1 cellular context compared by ENCODE assay signal in genomic region chr2:69559696-69560482, GRCh38.
TF ChIP-seq lines count a peak whose summit lies in the region.

No MANE protein-coding gene starts in this region.

TF ChIP-seq in K562, 482 proteins besides CTCF, POLR2A, EP300 and RAD21 (continued from another document and continues in another):
- TF ChIP-seq PML (IDR thresholded peaks at IDR 0.05; ENCODE audit: low read length) (no peak), MLLT1 (IDR thresholded peaks at IDR 0.05) (no peak), HDAC8 (tag; IDR thresholded peaks at IDR 0.05) (no peak), FUS (optimal IDR thresholded peaks at IDR 0.05; ENCODE audit: low read depth, low read length) (no peak), NCOR1 (IDR thresholded peaks at IDR 0.05) (no peak), MTA1 (IDR thresholded peaks at IDR 0.05; ENCODE audit: borderline replicate concordance) (no peak), RUNX1 (IDR thresholded peaks at IDR 0.05; ENCODE audit: low read depth) (no peak), MYBL2 (IDR thresholded peaks at IDR 0.05; ENCODE audit: low read depth) (no peak), MYBL2 (CRISPR knock-in tag; IDR thresholded peaks at IDR 0.05; ENCODE audit: borderline replicate concordance) (no peak), FOSL1 (tag; conservative IDR thresholded peaks at IDR 0.05) (no peak), XRCC5 (IDR thresholded peaks at IDR 0.05; ENCODE audit: low read depth, low read length) (no peak), KAT7 (CRISPR knock-in tag; IDR thresholded peaks at IDR 0.05; ENCODE audit: borderline replicate concordance) (no peak), CTBP1 (IDR thresholded peaks at IDR 0.05; ENCODE audit: borderline replicate concordance) (0 out of 2 replicates have a peak, but pooled peaks have one; percentile 20), ATF7 (IDR thresholded peaks at IDR 0.05) (peak; percentile 39; the same call in 1 of the 2 replicates), RBM17 (IDR thresholded peaks at IDR 0.05; ENCODE audit: borderline replicate concordance, low read depth, low read length) (no peak), SMARCB1 (IDR thresholded peaks at IDR 0.05; ENCODE audit: insufficient read length, low read depth) (no peak), HSF4 (CRISPR knock-in tag; IDR thresholded peaks at IDR 0.05; ENCODE audit: borderline replicate concordance) (no peak), GMEB1 (CRISPR knock-in tag; IDR thresholded peaks at IDR 0.05) (no peak), POLR2H (tag; IDR thresholded peaks at IDR 0.05; ENCODE audit: low read depth) (no peak), ZNF253 (CRISPR knock-in tag; conservative IDR thresholded peaks at IDR 0.05) (no peak), CEBPG (CRISPR knock-in tag; IDR thresholded peaks at IDR 0.05) (no peak), CEBPG (tag; conservative IDR thresholded peaks at IDR 0.05 in 1 of 2, IDR thresholded peaks at IDR 0.05 in 1 of 2) (peak in 1 of 2 experiments; percentile 52; a peak in 2 of 4 replicates), EGR1 (conservative IDR thresholded peaks at IDR 0.05) (no peak), NFE2 (IDR thresholded peaks at IDR 0.05; ENCODE audit: low read depth) (no peak), TAF15 (IDR thresholded peaks at IDR 0.05; ENCODE audit: low read depth, low read length) (no peak), BRCA1 (IDR thresholded peaks at IDR 0.05) (no peak), BRCA1 (CRISPR knock-in tag; IDR thresholded peaks at IDR 0.05) (no peak), CHD7 (IDR thresholded peaks at IDR 0.05; ENCODE audit: low read depth, low read length) (no peak), ARID2 (IDR thresholded peaks at IDR 0.05) (peak; percentile 80), ETV6 (IDR thresholded peaks at IDR 0.05; ENCODE audit: borderline replicate concordance in 1 of 2, low read depth in 2 of 2, low read length in 1 of 2) (no peak), ETV6 (CRISPR knock-in tag; IDR thresholded peaks at IDR 0.05; ENCODE audit: borderline replicate concordance) (no peak), ZNF121 (CRISPR knock-in tag; conservative IDR thresholded peaks at IDR 0.05) (no peak), ZNF232 (CRISPR knock-in tag; IDR thresholded peaks at IDR 0.05) (no peak), ZNF431 (CRISPR knock-in tag; IDR thresholded peaks at IDR 0.05) (no peak), SIN3A (IDR thresholded peaks at IDR 0.05; ENCODE audit: borderline replicate concordance in 2 of 2, control insufficient read depth in 1 of 2, low read depth in 2 of 2, low read length in 2 of 2) (no peak)
- TF ChIP-seq, protein P1, sequence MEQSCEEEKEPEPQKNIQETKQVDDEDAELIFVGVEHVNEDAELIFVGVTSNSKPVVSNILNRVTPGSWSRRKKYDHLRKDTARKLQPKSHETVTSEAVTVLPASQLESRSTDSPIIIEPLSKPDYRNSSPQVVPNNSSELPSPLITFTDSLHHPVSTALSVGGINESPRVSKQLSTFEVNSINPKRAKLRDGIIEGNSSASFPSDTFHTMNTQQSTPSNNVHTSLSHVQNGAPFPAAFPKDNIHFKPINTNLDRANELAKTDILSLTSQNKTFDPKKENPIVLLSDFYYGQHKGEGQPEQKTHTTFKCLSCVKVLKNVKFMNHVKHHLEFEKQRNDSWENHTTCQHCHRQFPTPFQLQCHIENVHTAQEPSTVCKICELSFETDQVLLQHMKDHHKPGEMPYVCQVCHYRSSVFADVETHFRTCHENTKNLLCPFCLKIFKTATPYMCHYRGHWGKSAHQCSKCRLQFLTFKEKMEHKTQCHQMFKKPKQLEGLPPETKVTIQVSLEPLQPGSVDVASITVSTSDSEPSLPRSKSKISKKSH (CRISPR knock-in tag; IDR thresholded peaks at IDR 0.05) = no peak
- TF ChIP-seq, protein P2, sequence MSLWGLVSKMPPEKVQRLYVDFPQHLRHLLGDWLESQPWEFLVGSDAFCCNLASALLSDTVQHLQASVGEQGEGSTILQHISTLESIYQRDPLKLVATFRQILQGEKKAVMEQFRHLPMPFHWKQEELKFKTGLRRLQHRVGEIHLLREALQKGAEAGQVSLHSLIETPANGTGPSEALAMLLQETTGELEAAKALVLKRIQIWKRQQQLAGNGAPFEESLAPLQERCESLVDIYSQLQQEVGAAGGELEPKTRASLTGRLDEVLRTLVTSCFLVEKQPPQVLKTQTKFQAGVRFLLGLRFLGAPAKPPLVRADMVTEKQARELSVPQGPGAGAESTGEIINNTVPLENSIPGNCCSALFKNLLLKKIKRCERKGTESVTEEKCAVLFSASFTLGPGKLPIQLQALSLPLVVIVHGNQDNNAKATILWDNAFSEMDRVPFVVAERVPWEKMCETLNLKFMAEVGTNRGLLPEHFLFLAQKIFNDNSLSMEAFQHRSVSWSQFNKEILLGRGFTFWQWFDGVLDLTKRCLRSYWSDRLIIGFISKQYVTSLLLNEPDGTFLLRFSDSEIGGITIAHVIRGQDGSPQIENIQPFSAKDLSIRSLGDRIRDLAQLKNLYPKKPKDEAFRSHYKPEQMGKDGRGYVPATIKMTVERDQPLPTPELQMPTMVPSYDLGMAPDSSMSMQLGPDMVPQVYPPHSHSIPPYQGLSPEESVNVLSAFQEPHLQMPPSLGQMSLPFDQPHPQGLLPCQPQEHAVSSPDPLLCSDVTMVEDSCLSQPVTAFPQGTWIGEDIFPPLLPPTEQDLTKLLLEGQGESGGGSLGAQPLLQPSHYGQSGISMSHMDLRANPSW (CRISPR knock-in tag; IDR thresholded peaks at IDR 0.05) = no peak
- TF ChIP-seq, protein P3, sequence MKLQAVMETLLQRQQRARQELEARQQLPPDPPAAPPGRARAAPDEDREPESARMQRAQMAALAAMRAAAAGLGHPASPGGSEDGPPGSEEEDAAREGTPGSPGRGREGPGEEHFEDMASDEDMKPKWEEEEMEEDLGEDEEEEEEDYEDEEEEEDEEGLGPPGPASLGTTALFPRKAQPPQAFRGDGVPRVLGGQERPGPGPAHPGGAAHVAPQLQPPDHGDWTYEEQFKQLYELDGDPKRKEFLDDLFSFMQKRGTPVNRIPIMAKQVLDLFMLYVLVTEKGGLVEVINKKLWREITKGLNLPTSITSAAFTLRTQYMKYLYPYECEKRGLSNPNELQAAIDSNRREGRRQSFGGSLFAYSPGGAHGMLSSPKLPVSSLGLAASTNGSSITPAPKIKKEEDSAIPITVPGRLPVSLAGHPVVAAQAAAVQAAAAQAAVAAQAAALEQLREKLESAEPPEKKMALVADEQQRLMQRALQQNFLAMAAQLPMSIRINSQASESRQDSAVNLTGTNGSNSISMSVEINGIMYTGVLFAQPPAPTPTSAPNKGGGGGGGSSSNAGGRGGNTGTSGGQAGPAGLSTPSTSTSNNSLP (IDR thresholded peaks at IDR 0.05; ENCODE audit: borderline replicate concordance, low read depth, low read length) = no peak
- TF ChIP-seq, protein P4, sequence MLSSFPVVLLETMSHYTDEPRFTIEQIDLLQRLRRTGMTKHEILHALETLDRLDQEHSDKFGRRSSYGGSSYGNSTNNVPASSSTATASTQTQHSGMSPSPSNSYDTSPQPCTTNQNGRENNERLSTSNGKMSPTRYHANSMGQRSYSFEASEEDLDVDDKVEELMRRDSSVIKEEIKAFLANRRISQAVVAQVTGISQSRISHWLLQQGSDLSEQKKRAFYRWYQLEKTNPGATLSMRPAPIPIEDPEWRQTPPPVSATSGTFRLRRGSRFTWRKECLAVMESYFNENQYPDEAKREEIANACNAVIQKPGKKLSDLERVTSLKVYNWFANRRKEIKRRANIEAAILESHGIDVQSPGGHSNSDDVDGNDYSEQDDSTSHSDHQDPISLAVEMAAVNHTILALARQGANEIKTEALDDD (IDR thresholded peaks at IDR 0.05) = 0 out of 2 replicates have a peak, but pooled peaks have one; percentile 39
- TF ChIP-seq, protein P5, sequence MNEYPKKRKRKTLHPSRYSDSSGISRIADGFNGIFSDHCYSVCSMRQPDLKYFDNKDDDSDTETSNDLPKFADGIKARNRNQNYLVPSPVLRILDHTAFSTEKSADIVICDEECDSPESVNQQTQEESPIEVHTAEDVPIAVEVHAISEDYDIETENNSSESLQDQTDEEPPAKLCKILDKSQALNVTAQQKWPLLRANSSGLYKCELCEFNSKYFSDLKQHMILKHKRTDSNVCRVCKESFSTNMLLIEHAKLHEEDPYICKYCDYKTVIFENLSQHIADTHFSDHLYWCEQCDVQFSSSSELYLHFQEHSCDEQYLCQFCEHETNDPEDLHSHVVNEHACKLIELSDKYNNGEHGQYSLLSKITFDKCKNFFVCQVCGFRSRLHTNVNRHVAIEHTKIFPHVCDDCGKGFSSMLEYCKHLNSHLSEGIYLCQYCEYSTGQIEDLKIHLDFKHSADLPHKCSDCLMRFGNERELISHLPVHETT (CRISPR knock-in tag; conservative IDR thresholded peaks at IDR 0.05 in 1 of 2, IDR thresholded peaks at IDR 0.05 in 1 of 2) = no peak
